8 cellular contexts compared by ENCODE assay signal in genomic region chr10:42638053-42638820, GRCh38. TPM values are rescaled to one million over a fixed set of nuclear protein-coding genes. Genes with fewer than 3 reads are reported as not detected.
DNase-seq lines count a peak whose midpoint lies in the region; ATAC-seq and TF ChIP-seq lines count a peak whose summit lies in the region.

Gene ZNF33B (minus strand): TSS chr10:42638570. CDS start chr10:42636928, 1,642 bp downstream.

- peak within 1 kb of the TSS; percentile 95 to 98 (median 97) for H3K4me3 Mint-ChIP-seq in immature natural killer cell

- ATAC-seq in GM19023 (IDR thresholded peaks at IDR 0.05; ENCODE audit: unreplicated experiment) (peak; percentile 94), HG03196 (IDR thresholded peaks at IDR 0.05; ENCODE audit: unreplicated experiment) (peak; percentile 96)

- peak within 1 kb of the TSS; percentile 90 to 96 (median 96) for H3K27ac Mint-ChIP-seq in immature natural killer cell

- H3K27me3 Mint-ChIP-seq in immature natural killer cell (ENCODE audit: low read depth in 3 of 3): peaks cover 0 to 2% (median 2%) of the 10 kb centered on the region in 3 donors

- peak within 1 kb of the TSS; percentile 57 for H3K4me3 ChIP-seq in AG09309 (ENCODE audit: control insufficient read depth, low read depth, low read length)
- H3K4me3 ChIP-seq in WI38 (ENCODE audit: low read depth, low read length): peak within 1 kb of the TSS; percentile 87
- H3K4me3 ChIP-seq in cardiac fibroblast (replicated peaks in 1 of 2; ENCODE audit: low read depth in 2 of 2, low read length in 2 of 2): peak within 1 kb of the TSS; percentile 72 to 79

- DNase-seq in AG09309 (ENCODE audit: low read depth): peak; percentile 60
- peak; percentile 92 for DNase-seq in NCI-H226
- DNase-seq in cardiac fibroblast (ENCODE audit: low read depth in 2 of 2): peak; percentile 95
- DNase-seq in immature natural killer cell: peak; percentile 81 to 87 (median 84)
- peak; percentile 78 for DNase-seq in smooth muscle cell of the brain vasculature (ENCODE audit: low read depth, low spot score)

- no peaks in the 10 kb centered on the region for H3K9me3 Mint-ChIP-seq in immature natural killer cell

- peaks cover 0 to 7% (median 6%) of the 10 kb centered on the region in 3 donors for H3K36me3 Mint-ChIP-seq in immature natural killer cell

- peaks cover 29 to 47% of the 10 kb centered on the region in 2 donors for H3K4me1 Mint-ChIP-seq in immature natural killer cell

- TF ChIP-seq CTCF in AG09309 (IDR thresholded peaks at IDR 0.05; ENCODE audit: control insufficient read depth, insufficient read depth, low read depth, low read length, missing control alignments): no peak
- TF ChIP-seq CTCF in WI38 (IDR thresholded peaks at IDR 0.05; ENCODE audit: low read depth, low read length): no peak
- no peak for TF ChIP-seq CTCF in cardiac fibroblast (IDR thresholded peaks at IDR 0.05; ENCODE audit: low read depth, low read length)

RNA-seq across cellular contexts. Expression of gene ZNF33B, which starts in this region (rescaled TPM):
- polyA plus RNA-seq in immature natural killer cell: 10 to 100 TPM in 1 of 3 donors, 1 to 10 TPM in 2; 9.4 to 13.6 (median 9.6) TPM

Comparison
In these comparisons a context has a peak if more than half of its experiments do, and no peak if none do; other contexts are left out.
1. Peak in every context shown above with its lines: DNase-seq, ATAC-seq and H3K4me3 ChIP-seq.